ENCODE assay signal across 12 cellular contexts in the genomic region with DNA sequence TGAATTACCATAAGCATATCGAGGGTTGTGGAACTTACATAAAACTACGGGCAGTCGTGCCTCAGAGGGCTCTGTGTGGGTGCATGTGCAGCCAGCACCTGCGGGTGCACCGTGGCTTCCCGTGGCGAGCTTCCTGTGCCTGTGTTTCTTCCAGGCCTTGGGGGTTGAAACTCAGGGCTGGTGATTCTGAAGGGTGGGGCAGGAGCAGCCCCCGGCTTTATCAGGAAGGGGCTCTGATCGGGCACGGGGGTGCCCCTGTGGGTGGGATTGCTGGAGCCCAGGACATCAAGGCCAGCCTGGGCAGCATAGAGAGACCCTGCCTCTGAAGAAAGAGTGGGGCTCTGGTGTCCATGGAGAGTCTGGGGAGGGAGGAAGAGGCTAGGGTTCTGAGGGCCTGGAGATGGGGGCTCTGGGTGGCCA. TPM values are rescaled to one million over a fixed set of nuclear protein-coding genes. Genes with fewer than 3 reads are reported as not detected.
A peak's percentile ranks its signal among the peaks of the same experiment; 100 is the strongest.
DNase-seq lines count a peak whose midpoint lies in the region; ATAC-seq and TF ChIP-seq lines count a peak whose summit lies in the region.
"Had no signal": no experiment of that assay in that cellular context is flagged by ENCODE, and none has a peak within 500 bp of the region (broad histone marks: within the 10 kb centered on the region; RNA-seq: fewer than 3 reads in every experiment).

No MANE protein-coding gene starts in this region.

- H3K27me3 ChIP-seq in mesenchymal stem cell (ENCODE audit: control insufficient read depth in 1 of 2, insufficient read depth in 1 of 2, low read length in 2 of 2) (no peaks in the 10 kb centered on the region), transverse colon (no peaks in the 10 kb centered on the region), PC-9 (ENCODE audit: insufficient read depth, low read depth) (no peaks in the 10 kb centered on the region)

- H3K4ac ChIP-seq in mesenchymal stem cell (ENCODE audit: low read depth in 1 of 2, low read length in 2 of 2), result no peak overlapping the region

- no peak overlapping the region for H3K23ac ChIP-seq in mesenchymal stem cell (ENCODE audit: low read length in 2 of 2)

- ATAC-seq in GM18909 (IDR thresholded peaks at IDR 0.05; ENCODE audit: poor library complexity, unreplicated experiment), result no peak
- ATAC-seq in GM21737 (IDR thresholded peaks at IDR 0.05; ENCODE audit: unreplicated experiment), result no peak

- H4K20me1 ChIP-seq in PC-9 (ENCODE audit: insufficient read depth), result no peaks in the 10 kb centered on the region

- H2BK15ac ChIP-seq in mesenchymal stem cell (ENCODE audit: low read depth, poor library complexity, severe bottlenecking), result no peak overlapping the region

- H3K79me2 ChIP-seq in PC-9 (ENCODE audit: low read depth), result no peaks in the 10 kb centered on the region

- H3K14ac ChIP-seq in mesenchymal stem cell (ENCODE audit: low read length in 2 of 2), result no peak overlapping the region

- H3K9ac ChIP-seq in mesenchymal stem cell (ENCODE audit: low read length), result no peak overlapping the region

- H4K8ac ChIP-seq in mesenchymal stem cell (ENCODE audit: low read length), result no peak overlapping the region

- peaks cover 20% of the 10 kb centered on the region; the same call in 1 of the 2 replicates for H3F3A ChIP-seq in PC-9 (ENCODE audit: insufficient read depth, low read depth)

- TF ChIP-seq CTCF in transverse colon (IDR thresholded peaks at IDR 0.05) (no peak), PC-9 (conservative IDR thresholded peaks at IDR 0.05) (no peak)

- peaks cover 4% of the 10 kb centered on the region for H3K79me1 ChIP-seq in mesenchymal stem cell (replicated peaks; ENCODE audit: low read length, poor library complexity, severe bottlenecking)

- no peak overlapping the region for H3K4me2 ChIP-seq in mesenchymal stem cell (ENCODE audit: low read length, poor library complexity, severe bottlenecking)
- no peak overlapping the region for H3K4me2 ChIP-seq in PC-9

- WGBS in mesenchymal stem cell, result 98% methylated on average over 10 of the region's 10 CpGs
- 38 to 84% methylated on average over 3 to 10 of the region's 10 CpGs for WGBS in transverse colon (ENCODE audit: low coverage in 1 of 2), 2 donors

- BruUV-seq in PC-9 (replicated peaks; lab: Mats Ljungman, UMichigan), result no TSS peak

- H3K27ac ChIP-seq in caudate nucleus (ENCODE audit: low read depth, low read length), result peak overlapping the region; percentile 55
- no peak overlapping the region for H3K27ac ChIP-seq in mesenchymal stem cell (ENCODE audit: low read length, poor library complexity, severe bottlenecking)
- peak overlapping the region in 3 of 4 donors; percentile 50 to 83 (median 78) for H3K27ac ChIP-seq in transverse colon
- H3K27ac ChIP-seq in PC-9, result no peak overlapping the region
- H3K27ac ChIP-seq: neutrophil had no signal

- H3K36me3 ChIP-seq in mesenchymal stem cell (ENCODE audit: control insufficient read depth in 1 of 2, insufficient read depth in 2 of 2, low read depth in 1 of 2, low read length in 2 of 2) (peaks cover 7 to 13% of the 10 kb centered on the region in 2 experiments), transverse colon (peaks cover 0 to 5% (median 0%) of the 10 kb centered on the region in 4 donors), PC-9 (ENCODE audit: low read depth) (peaks cover 10% of the 10 kb centered on the region; the same call in 1 of the 2 replicates)

- no peaks in the 10 kb centered on the region for H3K9me3 ChIP-seq in mesenchymal stem cell (ENCODE audit: control insufficient read depth, low read length)
- H3K9me3 ChIP-seq in transverse colon, result no peaks in the 10 kb centered on the region
- no peaks in the 10 kb centered on the region for H3K9me3 ChIP-seq in PC-9 (ENCODE audit: insufficient read depth, low read depth)
- H3K9me3 ChIP-seq: neutrophil had no signal

- H3K4me3 ChIP-seq in mesenchymal stem cell (ENCODE audit: insufficient read depth in 1 of 2, low read depth in 1 of 2, low read length in 2 of 2) (no peak overlapping the region), transverse colon (no peak overlapping the region), PC-9 (no peak overlapping the region)

- no peaks in the 10 kb centered on the region for H3K9me2 ChIP-seq in PC-9 (ENCODE audit: insufficient read depth)

- DNase-seq in activated effector memory CD4-positive, alpha-beta T cell treated with anti-CD3 and anti-CD28 coated beads, Interleukin-2, amount 50 U/mL, for 16 hours, result peak; percentile 34
- DNase-seq in activated effector memory CD4-positive, alpha-beta T cell treated with Interleukin-2 at 50 U/mL for 16 hours, result no peak
- DNase-seq in caudate nucleus (lab: John Stamatoyannopoulos, UW), result peak in 1 of 61 donors; percentile 4
- no peak for DNase-seq in mesenchymal stem cell
- no peak for DNase-seq in transverse colon
- no peak for DNase-seq in PC-9
- DNase-seq: immature natural killer cell; stimulated activated CD4-positive, alpha-beta T cell treated with anti-CD3 and anti-CD28 coated beads, Interleukin-4, amount 100 ng/mL, for 4 hours had no signal

- no peak for TF ChIP-seq EP300 in transverse colon (IDR thresholded peaks at IDR 0.05; ENCODE audit: low read depth)

- POLR2A ChIA-PET in PC-9 (lab: Charles Lee; ENCODE audit: unreplicated experiment), result no interaction called here

- no peak overlapping the region for H2AFZ ChIP-seq in mesenchymal stem cell (ENCODE audit: low read depth, low read length)
- H2AFZ ChIP-seq in PC-9, result no peak overlapping the region

- H4K91ac ChIP-seq in mesenchymal stem cell (ENCODE audit: low read length), result no peak overlapping the region

- TF ChIP-seq POLR2A in transverse colon (IDR thresholded peaks at IDR 0.05), result no peak

- no peak overlapping the region for H2BK12ac ChIP-seq in mesenchymal stem cell (ENCODE audit: low read length in 2 of 2)

- peak overlapping the region; percentile 50 for H2AK5ac ChIP-seq in mesenchymal stem cell (ENCODE audit: low read length, severe bottlenecking)

- no peak overlapping the region for H2BK120ac ChIP-seq in mesenchymal stem cell (ENCODE audit: low read depth, low read length)

- H3K18ac ChIP-seq in mesenchymal stem cell (ENCODE audit: low read depth in 1 of 2, low read length in 2 of 2), result no peak overlapping the region

- no peak overlapping the region for H2BK5ac ChIP-seq in mesenchymal stem cell (ENCODE audit: low read depth, low read length, poor library complexity, severe bottlenecking)

- CTCF ChIA-PET in PC-9 (lab: Charles Lee), result no interaction called here

- in situ Hi-C loops in transverse colon (cut with MboI; ENCODE audit: low pct_ligation_motif_present in 1 of 4, low pct_unique_long_range_greater_than_20kb in 1 of 4, low sequenced_read_pairs in 3 of 4), result no loop called here

- intact Hi-C loops in transverse colon (cut with DNase I; ENCODE audit: low total_unique reads) (no loop called here), PC-9 (cut with micrococcal nuclease; ENCODE audit: unreplicated experiment) (no loop called here)

- H3K4me1 ChIP-seq in mesenchymal stem cell (ENCODE audit: control insufficient read depth, insufficient read depth, low read depth, low read length), result peaks cover 8% of the 10 kb centered on the region
- H3K4me1 ChIP-seq in transverse colon, result peaks cover 10 to 27% (median 19%) of the 10 kb centered on the region in 4 donors
- no peaks in the 10 kb centered on the region for H3K4me1 ChIP-seq in PC-9 (replicated peaks; ENCODE audit: insufficient read depth)

RNA-seq across cellular contexts. Expression of a gene that starts 11.1 kb away (rescaled TPM):
- not detected for polyA plus RNA-seq in mesenchymal stem cell (2013, experiment 1 of 2)
- not detected for polyA plus RNA-seq in mesenchymal stem cell (2013, experiment 2 of 2)
- not detected for total RNA-seq in transverse colon
- not detected in 2 replicates for total RNA-seq in PC-9 (2021)
- total RNA-seq: T-helper 2 cell treated with Interferon-gamma antibody and Interleukin-4, amounts not matched to agents 100 ng/mL and 5 ng/mL, for 36 hours had no signal
- polyA plus RNA-seq: immature natural killer cell had no signal

RNA-seq across cellular contexts. Expression of a gene that starts 20.1 kb away (rescaled TPM):
- polyA plus RNA-seq in mesenchymal stem cell (2013, experiment 1 of 2), result not detected
- polyA plus RNA-seq in mesenchymal stem cell (2013, experiment 2 of 2), result not detected
- total RNA-seq in transverse colon, result not detected
- total RNA-seq in PC-9 (2021), result not detected in 2 replicates
- total RNA-seq: T-helper 2 cell treated with Interferon-gamma antibody and Interleukin-4, amounts not matched to agents 100 ng/mL and 5 ng/mL, for 36 hours had no signal
- polyA plus RNA-seq: immature natural killer cell had no signal

Comparison
In these comparisons a context has a peak if more than half of its experiments do, and no peak if none do; other contexts are left out.
1. H3K27ac ChIP-seq: peak in caudate nucleus (single experiment) and transverse colon (3 of 4); none in mesenchymal stem cell (single experiment) and PC-9 (single experiment).